In genomic region chr1:205122489-205122882, GRCh38 we compare ENCODE assay signal across 8 cellular contexts. TPM values are rescaled to one million over a fixed set of nuclear protein-coding genes. Genes with fewer than 3 reads are reported as not detected.
DNase-seq lines count a peak whose midpoint lies in the region; ATAC-seq and TF ChIP-seq lines count a peak whose summit lies in the region.

No MANE protein-coding gene starts in this region.

- H2AFZ ChIP-seq in mammary epithelial cell (ENCODE audit: low read depth, low read length): peak overlapping the region; percentile 90

- H3K4me2 ChIP-seq in mammary epithelial cell (ENCODE audit: insufficient read depth, low read depth, low read length): peak overlapping the region; percentile 84

- H3K27me3 ChIP-seq in mammary epithelial cell (ENCODE audit: insufficient read depth, low read length): no peaks in the 10 kb centered on the region

- peak overlapping the region; percentile 99 for H3K9ac ChIP-seq in mammary epithelial cell (ENCODE audit: insufficient read depth, low read length)

- CTCF ChIA-PET in mammary epithelial cell (lab: Charles Lee; ENCODE audit: low non-redundant PET): interaction anchor here (0.7 kb wide), 1 partner anchor 49 kb away, joined by 3 read pairs; no protein-coding TSS in a partner anchor

- peaks cover 40% of the 10 kb centered on the region for H3K79me2 ChIP-seq in mammary epithelial cell (ENCODE audit: insufficient read depth, low read length)

- ATAC-seq in HG03565 (IDR thresholded peaks at IDR 0.05; ENCODE audit: unreplicated experiment) (peak; percentile 19), HG03159 (IDR thresholded peaks at IDR 0.05; ENCODE audit: unreplicated experiment) (no peak)

- no peaks in the 10 kb centered on the region for H4K20me1 ChIP-seq in mammary epithelial cell (ENCODE audit: insufficient read depth, low read length)

- in situ Hi-C loops in mammary epithelial cell (cut with MboI; ENCODE audit: low sequenced_read_pairs in 2 of 2) (no loop called here), ACHN (cut with HindIII; ENCODE audit: low pct_ligation_motif_present, low pct_unique_long_range_greater_than_20kb, low sequenced_read_pairs) (no loop called here)

- H3K4me1 ChIP-seq in mammary epithelial cell (ENCODE audit: insufficient read depth, low read length) (peaks cover 12% of the 10 kb centered on the region), mesodermal cell (ENCODE audit: control insufficient read depth, insufficient read depth, low read length, poor library complexity, severe bottlenecking) (peaks cover 4% of the 10 kb centered on the region)

- no TSS peak for BruUV-seq in mammary epithelial cell (replicated peaks; lab: Mats Ljungman, UMichigan)

- H3K36me3 ChIP-seq in mammary epithelial cell (ENCODE audit: insufficient read depth, low read length) (no peaks in the 10 kb centered on the region), mesodermal cell (ENCODE audit: control insufficient read depth, insufficient read depth, low read length) (peaks cover 19% of the 10 kb centered on the region)

- WGBS in mammary epithelial cell (ENCODE audit: low coverage, missing lambda C conversion rate): 36% methylated on average over 9 of the region's 9 CpGs
- 80 to 86% methylated on average over 1 to 5 of the region's 9 CpGs for WGBS in mesodermal cell (ENCODE audit: insufficient coverage in 2 of 2), 2 experiments

- H3K9me3 ChIP-seq in mammary epithelial cell (replicated peaks; ENCODE audit: insufficient read depth, low read length) (no peaks in the 10 kb centered on the region), mesodermal cell (ENCODE audit: control insufficient read depth, low read length) (no peaks in the 10 kb centered on the region)

- intact Hi-C loops in mammary epithelial cell (cut with micrococcal nuclease): loop anchor here (1.0 to 5.0 kb wide), 7 partner anchors 19 to 205 kb away; partner anchors contain the start of genes DSTYK and TMCC2

- dilution Hi-C loops in mammary epithelial cell (cut with HindIII; ENCODE audit: low sequenced_read_pairs): no loop called here

- TF ChIP-seq CTCF in GM12875 (IDR thresholded peaks at IDR 0.05; ENCODE audit: borderline replicate concordance, insufficient read depth, low read depth, low read length): no peak
- TF ChIP-seq CTCF in mammary epithelial cell (conservative IDR thresholded peaks at IDR 0.05 in 1 of 2, IDR thresholded peaks at IDR 0.05 in 1 of 2; ENCODE audit: extremely low read depth in 1 of 2, insufficient read depth in 1 of 2, low read depth in 1 of 2, low read length in 2 of 2): no peak

- DNase-seq in mammary epithelial cell: no peak
- no peak for DNase-seq in ACHN
- DNase-seq in NCI-H226: no peak
- no peak for DNase-seq in stimulated activated CD8-positive, alpha-beta memory T cell treated with anti-CD3 and anti-CD28 coated beads, Interleukin-4, amount 100 ng/mL, for 48 hours

- peak overlapping the region; percentile 99 for H3K27ac ChIP-seq in mammary epithelial cell (ENCODE audit: insufficient read depth, low read depth, low read length)
- peak overlapping the region; percentile 99 for H3K27ac ChIP-seq in mesodermal cell (ENCODE audit: low read depth, low read length, severe bottlenecking)

- peak overlapping the region; percentile 41 for H3K4me3 ChIP-seq in GM12875 (ENCODE audit: low read depth, low read length)
- peak overlapping the region; percentile 43 to 57 (median 50) for H3K4me3 ChIP-seq in mammary epithelial cell (replicated peaks in 1 of 3; ENCODE audit: insufficient read depth in 1 of 3, low read depth in 2 of 3, low read length in 3 of 3)
- H3K4me3 ChIP-seq in mesodermal cell (ENCODE audit: extremely low read depth, insufficient read depth, low read length, poor library complexity, severe bottlenecking): peak overlapping the region; percentile 98

RNA-seq across cellular contexts. Expression of gene RBBP5, which starts 0.7 kb away (rescaled TPM):
- 10 to 100 TPM; 15.2 to 17.5 TPM for total RNA-seq in mammary epithelial cell
- polyA plus RNA-seq in mammary epithelial cell: 9.0 TPM
- polyA minus RNA-seq in mammary epithelial cell: 17.9 TPM
- 13.4 TPM for polyA plus RNA-seq in mesodermal cell (2013, experiment 1 of 2)
- polyA plus RNA-seq in mesodermal cell (2013, experiment 2 of 2): 13.0 TPM

RNA-seq across cellular contexts. Expression of gene TMEM81, which starts 38.2 kb away (rescaled TPM):
- total RNA-seq in mammary epithelial cell: 1 to 10 TPM; 1.5 to 2.4 TPM
- polyA plus RNA-seq in mammary epithelial cell: 1.9 TPM
- polyA minus RNA-seq in mammary epithelial cell: 0.93 TPM
- 3.4 TPM for polyA plus RNA-seq in mesodermal cell (2013, experiment 1 of 2)
- 1.8 TPM for polyA plus RNA-seq in mesodermal cell (2013, experiment 2 of 2)

Comparison
In these comparisons a context has a peak if more than half of its experiments do, and no peak if none do; other contexts are left out.
1. H3K4me3 ChIP-seq: peak in every context shown above with its lines; median percentile 98 in mesodermal cell; 50 in mammary epithelial cell; 41 in GM12875.